In the genomic region with DNA sequence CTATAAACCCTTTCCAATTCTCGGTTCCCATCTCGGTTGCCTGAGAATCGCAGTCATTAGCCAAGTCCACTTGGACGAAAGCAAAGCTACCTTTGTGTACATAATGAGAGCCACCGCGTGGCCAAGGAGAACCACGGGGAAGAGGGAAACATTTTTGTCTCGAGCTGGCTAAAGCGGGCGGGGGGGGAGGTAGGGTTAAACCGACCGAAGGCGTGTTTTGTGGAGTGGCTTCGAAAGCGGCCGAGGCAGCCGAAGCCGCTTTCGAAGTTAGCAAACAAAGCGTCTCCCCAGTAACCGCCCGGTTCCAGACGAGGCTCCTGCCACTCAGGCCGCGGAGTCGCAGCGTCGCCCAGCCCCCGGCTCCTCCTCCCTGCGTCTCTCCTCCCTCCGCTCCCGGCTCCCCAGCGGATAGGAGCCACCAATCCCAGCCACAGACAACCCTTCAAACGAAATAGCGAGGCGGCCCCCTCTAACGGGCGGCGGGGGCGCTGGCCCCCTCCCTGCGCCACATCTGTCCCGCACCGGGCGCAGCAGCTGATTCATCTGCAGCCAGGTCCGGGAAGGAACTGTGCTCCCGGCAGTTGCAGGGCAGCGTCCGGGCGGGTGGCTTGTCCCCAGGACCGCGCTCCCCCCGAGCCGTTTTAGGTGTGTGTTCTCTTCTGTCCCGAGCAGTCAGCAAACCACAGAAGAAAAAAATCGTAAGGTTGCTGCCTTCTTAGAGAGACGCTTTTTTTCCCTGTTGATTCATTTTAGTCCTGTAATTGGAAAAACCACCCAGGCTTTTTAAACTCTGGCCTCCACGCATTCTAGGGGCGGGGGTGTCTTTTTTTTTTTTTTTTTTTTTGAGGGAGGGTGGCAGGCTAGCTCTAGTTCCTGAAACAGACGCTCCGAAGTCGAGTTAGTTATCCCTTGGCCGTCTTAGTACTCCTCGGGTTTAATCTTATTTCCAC, we compare ENCODE assay signal across 1 cellular context.
TF ChIP-seq lines count a peak whose summit lies in the region.

No MANE protein-coding gene starts in this region.

TF ChIP-seq in K562, 482 proteins besides CTCF, POLR2A, EP300 and RAD21 (continued from another document and continues in another):
- no peak for TF ChIP-seq POLR3A (IDR thresholded peaks at IDR 0.05; ENCODE audit: borderline replicate concordance, extremely low read depth, insufficient read depth, insufficient read length)
- peak; percentile 81; the same call in 1 of the 2 replicates for TF ChIP-seq SMAD3 (CRISPR knock-in tag; conservative IDR thresholded peaks at IDR 0.05)
- no peak for TF ChIP-seq EHMT2 (IDR thresholded peaks at IDR 0.05)
- peak; percentile 95 for TF ChIP-seq ZNF263 (CRISPR knock-in tag; IDR thresholded peaks at IDR 0.05; ENCODE audit: borderline replicate concordance)
- TF ChIP-seq NR4A1 (CRISPR knock-in tag; IDR thresholded peaks at IDR 0.05) = no peak
- TF ChIP-seq NR4A1 (tag; IDR thresholded peaks at IDR 0.05) = no peak
- TF ChIP-seq PCBP2 (IDR thresholded peaks at IDR 0.05; ENCODE audit: low read depth, low read length, poor library complexity, severe bottlenecking) = no peak
- TF ChIP-seq PTRF (tag; IDR thresholded peaks at IDR 0.05) = no peak; the same call in none of the 2 replicates
- TF ChIP-seq IRF2 (CRISPR knock-in tag; IDR thresholded peaks at IDR 0.05) = no peak
- peak; percentile 83 for TF ChIP-seq BRD4 (IDR thresholded peaks at IDR 0.05)
- no peak; the same call in 1 of the 2 replicates for TF ChIP-seq FOXP1 (CRISPR knock-in tag; IDR thresholded peaks at IDR 0.05)
- TF ChIP-seq SREBF2 (CRISPR knock-in tag; IDR thresholded peaks at IDR 0.05) = no peak
- TF ChIP-seq EP400 (IDR thresholded peaks at IDR 0.05) = no peak
- TF ChIP-seq NRF1 (conservative IDR thresholded peaks at IDR 0.05 in 1 of 2, IDR thresholded peaks at IDR 0.05 in 1 of 2) = no peak
- TF ChIP-seq, protein P1, sequence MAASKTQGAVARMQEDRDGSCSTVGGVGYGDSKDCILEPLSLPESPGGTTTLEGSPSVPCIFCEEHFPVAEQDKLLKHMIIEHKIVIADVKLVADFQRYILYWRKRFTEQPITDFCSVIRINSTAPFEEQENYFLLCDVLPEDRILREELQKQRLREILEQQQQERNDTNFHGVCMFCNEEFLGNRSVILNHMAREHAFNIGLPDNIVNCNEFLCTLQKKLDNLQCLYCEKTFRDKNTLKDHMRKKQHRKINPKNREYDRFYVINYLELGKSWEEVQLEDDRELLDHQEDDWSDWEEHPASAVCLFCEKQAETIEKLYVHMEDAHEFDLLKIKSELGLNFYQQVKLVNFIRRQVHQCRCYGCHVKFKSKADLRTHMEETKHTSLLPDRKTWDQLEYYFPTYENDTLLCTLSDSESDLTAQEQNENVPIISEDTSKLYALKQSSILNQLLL (CRISPR knock-in tag; IDR thresholded peaks at IDR 0.05; ENCODE audit: borderline replicate concordance) = no peak
- no peak for TF ChIP-seq DIDO1 (tag; IDR thresholded peaks at IDR 0.05; ENCODE audit: low read depth)
- peak; percentile 48 to 59; a peak in 2 of 4 replicates for TF ChIP-seq TEAD1 (CRISPR knock-in tag; IDR thresholded peaks at IDR 0.05)
- TF ChIP-seq MYNN (IDR thresholded peaks at IDR 0.05) = peak; percentile 91
- TF ChIP-seq MYNN (CRISPR knock-in tag; IDR thresholded peaks at IDR 0.05) = no peak
- TF ChIP-seq MEF2A (IDR thresholded peaks at IDR 0.05; ENCODE audit: control insufficient read depth, low read depth, low read length) = no peak
- no peak for TF ChIP-seq STAG1 (CRISPR knock-in tag; IDR thresholded peaks at IDR 0.05; ENCODE audit: borderline replicate concordance)
- TF ChIP-seq, protein P2, sequence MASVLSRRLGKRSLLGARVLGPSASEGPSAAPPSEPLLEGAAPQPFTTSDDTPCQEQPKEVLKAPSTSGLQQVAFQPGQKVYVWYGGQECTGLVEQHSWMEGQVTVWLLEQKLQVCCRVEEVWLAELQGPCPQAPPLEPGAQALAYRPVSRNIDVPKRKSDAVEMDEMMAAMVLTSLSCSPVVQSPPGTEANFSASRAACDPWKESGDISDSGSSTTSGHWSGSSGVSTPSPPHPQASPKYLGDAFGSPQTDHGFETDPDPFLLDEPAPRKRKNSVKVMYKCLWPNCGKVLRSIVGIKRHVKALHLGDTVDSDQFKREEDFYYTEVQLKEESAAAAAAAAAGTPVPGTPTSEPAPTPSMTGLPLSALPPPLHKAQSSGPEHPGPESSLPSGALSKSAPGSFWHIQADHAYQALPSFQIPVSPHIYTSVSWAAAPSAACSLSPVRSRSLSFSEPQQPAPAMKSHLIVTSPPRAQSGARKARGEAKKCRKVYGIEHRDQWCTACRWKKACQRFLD (CRISPR knock-in tag; IDR thresholded peaks at IDR 0.05) = no peak
- TF ChIP-seq, protein P3, sequence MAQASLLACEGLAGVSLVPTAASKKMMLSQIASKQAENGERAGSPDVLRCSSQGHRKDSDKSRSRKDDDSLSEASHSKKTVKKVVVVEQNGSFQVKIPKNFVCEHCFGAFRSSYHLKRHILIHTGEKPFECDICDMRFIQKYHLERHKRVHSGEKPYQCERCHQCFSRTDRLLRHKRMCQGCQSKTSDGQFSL (CRISPR knock-in tag; IDR thresholded peaks at IDR 0.05) = no peak
- TF ChIP-seq, protein P3 (tag; IDR thresholded peaks at IDR 0.05) = peak in 1 of 2 experiments; percentile 84; a peak in 2 of 4 replicates
- TF ChIP-seq, protein P4, sequence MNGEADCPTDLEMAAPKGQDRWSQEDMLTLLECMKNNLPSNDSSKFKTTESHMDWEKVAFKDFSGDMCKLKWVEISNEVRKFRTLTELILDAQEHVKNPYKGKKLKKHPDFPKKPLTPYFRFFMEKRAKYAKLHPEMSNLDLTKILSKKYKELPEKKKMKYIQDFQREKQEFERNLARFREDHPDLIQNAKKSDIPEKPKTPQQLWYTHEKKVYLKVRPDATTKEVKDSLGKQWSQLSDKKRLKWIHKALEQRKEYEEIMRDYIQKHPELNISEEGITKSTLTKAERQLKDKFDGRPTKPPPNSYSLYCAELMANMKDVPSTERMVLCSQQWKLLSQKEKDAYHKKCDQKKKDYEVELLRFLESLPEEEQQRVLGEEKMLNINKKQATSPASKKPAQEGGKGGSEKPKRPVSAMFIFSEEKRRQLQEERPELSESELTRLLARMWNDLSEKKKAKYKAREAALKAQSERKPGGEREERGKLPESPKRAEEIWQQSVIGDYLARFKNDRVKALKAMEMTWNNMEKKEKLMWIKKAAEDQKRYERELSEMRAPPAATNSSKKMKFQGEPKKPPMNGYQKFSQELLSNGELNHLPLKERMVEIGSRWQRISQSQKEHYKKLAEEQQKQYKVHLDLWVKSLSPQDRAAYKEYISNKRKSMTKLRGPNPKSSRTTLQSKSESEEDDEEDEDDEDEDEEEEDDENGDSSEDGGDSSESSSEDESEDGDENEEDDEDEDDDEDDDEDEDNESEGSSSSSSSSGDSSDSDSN (IDR thresholded peaks at IDR 0.05; ENCODE audit: borderline replicate concordance in 1 of 2, low read depth in 2 of 2, low read length in 2 of 2) = peak; percentile 51 to 92; a peak in 3 of 4 replicates
- TF ChIP-seq, protein P5, sequence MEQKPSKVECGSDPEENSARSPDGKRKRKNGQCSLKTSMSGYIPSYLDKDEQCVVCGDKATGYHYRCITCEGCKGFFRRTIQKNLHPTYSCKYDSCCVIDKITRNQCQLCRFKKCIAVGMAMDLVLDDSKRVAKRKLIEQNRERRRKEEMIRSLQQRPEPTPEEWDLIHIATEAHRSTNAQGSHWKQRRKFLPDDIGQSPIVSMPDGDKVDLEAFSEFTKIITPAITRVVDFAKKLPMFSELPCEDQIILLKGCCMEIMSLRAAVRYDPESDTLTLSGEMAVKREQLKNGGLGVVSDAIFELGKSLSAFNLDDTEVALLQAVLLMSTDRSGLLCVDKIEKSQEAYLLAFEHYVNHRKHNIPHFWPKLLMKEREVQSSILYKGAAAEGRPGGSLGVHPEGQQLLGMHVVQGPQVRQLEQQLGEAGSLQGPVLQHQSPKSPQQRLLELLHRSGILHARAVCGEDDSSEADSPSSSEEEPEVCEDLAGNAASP (IDR thresholded peaks at IDR 0.05) = no peak
- TF ChIP-seq HLTF (IDR thresholded peaks at IDR 0.05) = no peak
- TF ChIP-seq CHD1 (IDR thresholded peaks at IDR 0.05; ENCODE audit: low read length) = peak; percentile 3
- no peak for TF ChIP-seq BDP1 (IDR thresholded peaks at IDR 0.05; ENCODE audit: insufficient read depth, insufficient read length)
- TF ChIP-seq, protein P6, sequence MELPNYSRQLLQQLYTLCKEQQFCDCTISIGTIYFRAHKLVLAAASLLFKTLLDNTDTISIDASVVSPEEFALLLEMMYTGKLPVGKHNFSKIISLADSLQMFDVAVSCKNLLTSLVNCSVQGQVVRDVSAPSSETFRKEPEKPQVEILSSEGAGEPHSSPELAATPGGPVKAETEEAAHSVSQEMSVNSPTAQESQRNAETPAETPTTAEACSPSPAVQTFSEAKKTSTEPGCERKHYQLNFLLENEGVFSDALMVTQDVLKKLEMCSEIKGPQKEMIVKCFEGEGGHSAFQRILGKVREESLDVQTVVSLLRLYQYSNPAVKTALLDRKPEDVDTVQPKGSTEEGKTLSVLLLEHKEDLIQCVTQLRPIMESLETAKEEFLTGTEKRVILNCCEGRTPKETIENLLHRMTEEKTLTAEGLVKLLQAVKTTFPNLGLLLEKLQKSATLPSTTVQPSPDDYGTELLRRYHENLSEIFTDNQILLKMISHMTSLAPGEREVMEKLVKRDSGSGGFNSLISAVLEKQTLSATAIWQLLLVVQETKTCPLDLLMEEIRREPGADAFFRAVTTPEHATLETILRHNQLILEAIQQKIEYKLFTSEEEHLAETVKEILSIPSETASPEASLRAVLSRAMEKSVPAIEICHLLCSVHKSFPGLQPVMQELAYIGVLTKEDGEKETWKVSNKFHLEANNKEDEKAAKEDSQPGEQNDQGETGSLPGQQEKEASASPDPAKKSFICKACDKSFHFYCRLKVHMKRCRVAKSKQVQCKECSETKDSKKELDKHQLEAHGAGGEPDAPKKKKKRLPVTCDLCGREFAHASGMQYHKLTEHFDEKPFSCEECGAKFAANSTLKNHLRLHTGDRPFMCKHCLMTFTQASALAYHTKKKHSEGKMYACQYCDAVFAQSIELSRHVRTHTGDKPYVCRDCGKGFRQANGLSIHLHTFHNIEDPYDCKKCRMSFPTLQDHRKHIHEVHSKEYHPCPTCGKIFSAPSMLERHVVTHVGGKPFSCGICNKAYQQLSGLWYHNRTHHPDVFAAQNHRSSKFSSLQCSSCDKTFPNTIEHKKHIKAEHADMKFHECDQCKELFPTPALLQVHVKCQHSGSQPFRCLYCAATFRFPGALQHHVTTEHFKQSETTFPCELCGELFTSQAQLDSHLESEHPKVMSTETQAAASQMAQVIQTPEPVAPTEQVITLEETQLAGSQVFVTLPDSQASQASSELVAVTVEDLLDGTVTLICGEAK (IDR thresholded peaks at IDR 0.05) = no peak
- TF ChIP-seq, protein P6 (CRISPR knock-in tag; IDR thresholded peaks at IDR 0.05) = no peak
- TF ChIP-seq NBN (IDR thresholded peaks at IDR 0.05; ENCODE audit: low read depth) = no peak
- peak; percentile 99 for TF ChIP-seq ZBTB7A (IDR thresholded peaks at IDR 0.05; ENCODE audit: borderline replicate concordance, control insufficient read depth, low read depth, low read length)
- TF ChIP-seq, protein P7, sequence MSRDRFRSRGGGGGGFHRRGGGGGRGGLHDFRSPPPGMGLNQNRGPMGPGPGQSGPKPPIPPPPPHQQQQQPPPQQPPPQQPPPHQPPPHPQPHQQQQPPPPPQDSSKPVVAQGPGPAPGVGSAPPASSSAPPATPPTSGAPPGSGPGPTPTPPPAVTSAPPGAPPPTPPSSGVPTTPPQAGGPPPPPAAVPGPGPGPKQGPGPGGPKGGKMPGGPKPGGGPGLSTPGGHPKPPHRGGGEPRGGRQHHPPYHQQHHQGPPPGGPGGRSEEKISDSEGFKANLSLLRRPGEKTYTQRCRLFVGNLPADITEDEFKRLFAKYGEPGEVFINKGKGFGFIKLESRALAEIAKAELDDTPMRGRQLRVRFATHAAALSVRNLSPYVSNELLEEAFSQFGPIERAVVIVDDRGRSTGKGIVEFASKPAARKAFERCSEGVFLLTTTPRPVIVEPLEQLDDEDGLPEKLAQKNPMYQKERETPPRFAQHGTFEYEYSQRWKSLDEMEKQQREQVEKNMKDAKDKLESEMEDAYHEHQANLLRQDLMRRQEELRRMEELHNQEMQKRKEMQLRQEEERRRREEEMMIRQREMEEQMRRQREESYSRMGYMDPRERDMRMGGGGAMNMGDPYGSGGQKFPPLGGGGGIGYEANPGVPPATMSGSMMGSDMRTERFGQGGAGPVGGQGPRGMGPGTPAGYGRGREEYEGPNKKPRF (IDR thresholded peaks at IDR 0.05; ENCODE audit: low read depth, low read length) = no peak
- no peak for TF ChIP-seq ZBTB8A (IDR thresholded peaks at IDR 0.05; ENCODE audit: partially characterized antibody)
- TF ChIP-seq TFAM (CRISPR knock-in tag; conservative IDR thresholded peaks at IDR 0.05) = no peak
- TF ChIP-seq HDAC8 (tag; IDR thresholded peaks at IDR 0.05) = no peak
- TF ChIP-seq U2AF2 (optimal IDR thresholded peaks at IDR 0.05; ENCODE audit: low read depth, low read length) = no peak
- TF ChIP-seq ZFX (CRISPR knock-in tag; IDR thresholded peaks at IDR 0.05) = no peak
- no peak; the same call in 1 of the 2 replicates for TF ChIP-seq MAFG (tag; conservative IDR thresholded peaks at IDR 0.05)
- TF ChIP-seq ZNF165 (CRISPR knock-in tag; IDR thresholded peaks at IDR 0.05; ENCODE audit: borderline replicate concordance) = no peak
- TF ChIP-seq CEBPG (CRISPR knock-in tag; IDR thresholded peaks at IDR 0.05) = no peak
- TF ChIP-seq CEBPG (tag; conservative IDR thresholded peaks at IDR 0.05 in 1 of 2, IDR thresholded peaks at IDR 0.05 in 1 of 2) = no peak
